In genomic region chr18:49742563-49743295, GRCh38 we compare ENCODE assay signal across 30 cellular contexts.
"Had no signal": no experiment of that assay in that cellular context is flagged by ENCODE, and none has a peak within 500 bp of the region (broad histone marks: within the 10 kb centered on the region; RNA-seq: fewer than 3 reads in every experiment).

No MANE protein-coding gene starts in this region.

- H3K4me3 Mint-ChIP-seq: activated B cell treated with CpG ODN at 0.5 μM for 24 hours; activated CD4-positive, alpha-beta T cell treated with anti-CD3 and anti-CD28 coated beads for 36 hours; activated naive CD8-positive, alpha-beta T cell; naive B cell; stimulated activated memory B cell treated with anti-CD40 and anti-IgM and Interleukin-4, amounts not matched to agents 10 μg/mL and 1 μg/mL and 100 μg/mL, for 72 hours; T-cell; T-helper 2 cell treated with Interferon-gamma antibody and Interleukin-4, amounts not matched to agents 5 μg/mL and 100 μg/mL, for 36 hours had no signal

- FAIRE-seq: pancreas, small intestine had no signal

- H3K4me3 ChIP-seq: ascending aorta, esophagus muscularis mucosa, gastroesophageal sphincter, hepatocyte, pancreas, prostate gland, suprapubic skin, tibial artery, upper lobe of right lung had no signal

- H3K36me3 ChIP-seq: ascending aorta, brain microvascular endothelial cell, esophagus muscularis mucosa, gastroesophageal sphincter, pancreas, prostate gland, suprapubic skin, tibial artery, upper lobe of right lung had no signal

- H3K9me3 ChIP-seq: ascending aorta, esophagus muscularis mucosa, gastroesophageal sphincter, prostate gland, suprapubic skin, tibial artery, upper lobe of right lung had no signal

- H3K4me1 Mint-ChIP-seq: activated B cell treated with CpG ODN at 0.5 μM for 24 hours; activated CD4-positive, alpha-beta T cell treated with anti-CD3 and anti-CD28 coated beads for 36 hours; naive B cell; stimulated activated memory B cell treated with anti-CD40 and anti-IgM and Interleukin-4, amounts not matched to agents 10 μg/mL and 1 μg/mL and 100 μg/mL, for 72 hours; T-cell had no signal

- H3K27ac Mint-ChIP-seq: activated B cell treated with CpG ODN at 0.5 μM for 24 hours; activated CD4-positive, alpha-beta T cell treated with anti-CD3 and anti-CD28 coated beads for 36 hours; activated naive CD8-positive, alpha-beta T cell; naive B cell; stimulated activated memory B cell treated with anti-CD40 and anti-IgM and Interleukin-4, amounts not matched to agents 10 μg/mL and 1 μg/mL and 100 μg/mL, for 72 hours; T-cell; T-helper 2 cell treated with Interferon-gamma antibody and Interleukin-4, amounts not matched to agents 5 μg/mL and 100 μg/mL, for 36 hours had no signal

- H3K9me3 Mint-ChIP-seq: activated B cell treated with CpG ODN at 0.5 μM for 24 hours; stimulated activated memory B cell treated with anti-CD40 and anti-IgM and Interleukin-4, amounts not matched to agents 10 μg/mL and 1 μg/mL and 100 μg/mL, for 72 hours; T-cell; T-helper 2 cell treated with Interferon-gamma antibody and Interleukin-4, amounts not matched to agents 5 μg/mL and 100 μg/mL, for 36 hours had no signal

- H3K27ac ChIP-seq: ascending aorta, brain microvascular endothelial cell, esophagus muscularis mucosa, gastroesophageal sphincter, hepatocyte, pancreas, prostate gland, suprapubic skin, tibial artery, upper lobe of right lung had no signal

- H3K36me3 Mint-ChIP-seq: activated naive CD8-positive, alpha-beta T cell; naive B cell; stimulated activated memory B cell treated with anti-CD40 and anti-IgM and Interleukin-4, amounts not matched to agents 10 μg/mL and 1 μg/mL and 100 μg/mL, for 72 hours; T-cell had no signal

- H3K4me1 ChIP-seq: ascending aorta, esophagus muscularis mucosa, gastroesophageal sphincter, pancreas, prostate gland, suprapubic skin, tibial artery, upper lobe of right lung had no signal

- H3K4me2 ChIP-seq: hepatocyte had no signal

- DNase-seq: activated B cell treated with CpG ODN at 0.5 μM for 24 hours; activated CD4-positive, alpha-beta T cell treated with anti-CD3 and anti-CD28 coated beads for 36 hours; activated CD4-positive, alpha-beta T cell treated with anti-CD3 and anti-CD28 coated beads, Interleukin-2, amount 50 U/mL, for 4 hours; activated CD8-positive, alpha-beta memory T cell treated with anti-CD3 and anti-CD28 coated beads for 24 hours; activated effector memory CD4-positive, alpha-beta T cell treated with Interleukin-2 at 50 U/mL for 16 hours; activated naive CD4-positive, alpha-beta T cell treated with Interleukin-2 at 50 U/mL for 16 hours; brain microvascular endothelial cell; left cardiac atrium; mammary epithelial cell; naive B cell; nucleus accumbens; pancreas; retina; small intestine; stimulated activated CD4-positive, alpha-beta T cell treated with anti-CD3 and anti-CD28 coated beads, Interleukin-1b, Interleukin-23, amount 100 ng/mL, for 48 hours; stimulated activated CD4-positive, alpha-beta T cell treated with anti-CD3 and anti-CD28 coated beads, Interleukin-4, amount 100 ng/mL, for 4 hours; stimulated activated CD8-positive, alpha-beta memory T cell treated with anti-CD3 and anti-CD28 coated beads, Interleukin-4, amount 100 ng/mL, for 48 hours; T-cell; tibial artery had no signal

- H3K79me2 ChIP-seq: hepatocyte had no signal

- H3K27me3 ChIP-seq: ascending aorta, hepatocyte, pancreas, suprapubic skin, tibial artery, upper lobe of right lung had no signal

- ATAC-seq: activated CD4-positive, alpha-beta T cell treated with anti-CD3 and anti-CD28 coated beads for 36 hours; gastroesophageal sphincter; left cardiac atrium; pancreas; sciatic nerve; stimulated activated memory B cell treated with anti-CD40 and anti-IgM and Interleukin-4, amounts not matched to agents 10 μg/mL and 1 μg/mL and 100 μg/mL, for 72 hours; T-cell; upper lobe of right lung had no signal

- H2AFZ ChIP-seq: hepatocyte had no signal
